Comparison of ENCODE assay signal across 37 cellular contexts in genomic region chr4:158333820-158334219, GRCh38.
"Had no signal": no experiment of that assay in that cellular context is flagged by ENCODE, and none has a peak within 500 bp of the region (broad histone marks: within the 10 kb centered on the region; RNA-seq: fewer than 3 reads in every experiment).

No MANE protein-coding gene starts in this region.

- H3K27me3 ChIP-seq: adrenal gland, body of pancreas, MG63, Peyer's patch had no signal

- DNase-seq: activated CD4-positive, alpha-beta T cell treated with anti-CD3 and anti-CD28 coated beads for 36 hours; activated CD4-positive, alpha-beta T cell treated with anti-CD3 and anti-CD28 coated beads, Interleukin-2, amount 10 ng/mL, durations not matched to agents 7 days and 5 days; activated CD4-positive, alpha-beta T cell treated with anti-CD3 and anti-CD28 coated beads, Interleukin-2, amount 50 U/mL, for 48 hours; activated CD8-positive, alpha-beta memory T cell treated with anti-CD3 and anti-CD28 coated beads, Interleukin-2, amount 50 U/mL, for 4 hours; activated gamma-delta T cell treated with Interleukin-2 at 50 U/mL for 16 hours; activated naive CD4-positive, alpha-beta T cell treated with anti-CD3 and anti-CD28 coated beads for 36 hours; activated T-cell treated with anti-CD3 and anti-CD28 coated beads for 4 hours; activated T-cell treated with anti-CD3 and anti-CD28 coated beads, Interleukin-2, amount 50 U/mL, for 4 hours; adrenal gland; body of pancreas; caudate nucleus; cerebellar nuclear complex; Karpas-422; MG63; NCI-H1048; NCI-H1105 treated with DMSO at 0.1 percent for 48 hours; NCI-H1436; NCI-H1694; NCI-H1930; NCI-H2081 treated with DMSO at 0.1 percent for 48 hours; NCI-H226; NCI-H446 treated with DMSO at 0.1 percent for 48 hours; NCI-H524; NCI-H69; NCI-H82; NK-92 treated with Interleukin-12 subunit alpha and Interleukin-12 subunit beta, amount 100 ng/mL, for 24 hours; PC-3; Peyer's patch; RPMI8226; SIG-M5; T-helper 1 cell; T1000 had no signal

- H3K9me3 Mint-ChIP-seq: activated CD4-positive, alpha-beta T cell treated with anti-CD3 and anti-CD28 coated beads, Interleukin-2, amount 10 ng/mL, durations not matched to agents 7 days and 5 days; activated naive CD4-positive, alpha-beta T cell treated with anti-CD3 and anti-CD28 coated beads for 36 hours; activated T-cell treated with anti-CD3 and anti-CD28 coated beads, Interleukin-2, amount 50 U/mL, for 4 hours; activated T-helper 1 cell treated with anti-CD3 and anti-CD28 coated beads, Interleukin-12 subunit alpha, Interleukin-12 subunit beta, Interleukin-2, Interleukin-4 antibody, amounts not matched to agents 30 ng/mL and 10 ng/mL and 1 ng/mL, durations not matched to agents 14 hours and 24 hours and 36 hours had no signal

- H3K36me3 ChIP-seq: adrenal gland, MG63, Peyer's patch had no signal

- H3K4me3 ChIP-seq: adrenal gland, body of pancreas, K562, MG63, Peyer's patch had no signal

- H3K27me3 Mint-ChIP-seq: activated CD4-positive, alpha-beta T cell treated with anti-CD3 and anti-CD28 coated beads for 36 hours; activated CD4-positive, alpha-beta T cell treated with anti-CD3 and anti-CD28 coated beads, Interleukin-2, amount 10 ng/mL, durations not matched to agents 7 days and 5 days had no signal

- H3K27ac Mint-ChIP-seq: activated CD4-positive, alpha-beta T cell treated with anti-CD3 and anti-CD28 coated beads for 36 hours; activated CD4-positive, alpha-beta T cell treated with anti-CD3 and anti-CD28 coated beads, Interleukin-2, amount 10 ng/mL, durations not matched to agents 7 days and 5 days; activated naive CD4-positive, alpha-beta T cell treated with anti-CD3 and anti-CD28 coated beads for 36 hours; activated naive CD4-positive, alpha-beta T cell treated with anti-CD3 and anti-CD28 coated beads, Interleukin-2, amount 50 U/mL, for 72 hours; activated T-helper 1 cell treated with anti-CD3 and anti-CD28 coated beads, Interleukin-12 subunit alpha, Interleukin-12 subunit beta, Interleukin-2, Interleukin-4 antibody, amounts not matched to agents 30 ng/mL and 10 ng/mL and 1 ng/mL, durations not matched to agents 14 hours and 24 hours and 36 hours had no signal

- H3K4me3 Mint-ChIP-seq: activated CD4-positive, alpha-beta T cell treated with anti-CD3 and anti-CD28 coated beads for 36 hours; activated CD4-positive, alpha-beta T cell treated with anti-CD3 and anti-CD28 coated beads, Interleukin-2, amount 10 ng/mL, durations not matched to agents 7 days and 5 days; activated naive CD4-positive, alpha-beta T cell treated with anti-CD3 and anti-CD28 coated beads for 36 hours; activated T-cell treated with anti-CD3 and anti-CD28 coated beads, Interleukin-2, amount 50 U/mL, for 4 hours; activated T-helper 1 cell treated with anti-CD3 and anti-CD28 coated beads, Interleukin-12 subunit alpha, Interleukin-12 subunit beta, Interleukin-2, Interleukin-4 antibody, amounts not matched to agents 30 ng/mL and 10 ng/mL and 1 ng/mL, durations not matched to agents 14 hours and 24 hours and 36 hours had no signal

- H3K27ac ChIP-seq: adrenal gland, body of pancreas, Peyer's patch had no signal

- H3K4me1 Mint-ChIP-seq: activated CD4-positive, alpha-beta T cell treated with anti-CD3 and anti-CD28 coated beads for 36 hours; activated CD4-positive, alpha-beta T cell treated with anti-CD3 and anti-CD28 coated beads, Interleukin-2, amount 10 ng/mL, durations not matched to agents 7 days and 5 days had no signal

- H3K36me3 Mint-ChIP-seq: activated naive CD4-positive, alpha-beta T cell treated with anti-CD3 and anti-CD28 coated beads, Interleukin-2, amount 50 U/mL, for 72 hours had no signal

- H3K9me3 ChIP-seq: adrenal gland, body of pancreas, Peyer's patch had no signal

- ATAC-seq: activated CD4-positive, alpha-beta T cell treated with anti-CD3 and anti-CD28 coated beads for 36 hours; activated CD4-positive, CD25-positive, alpha-beta regulatory T cell treated with anti-CD3 and anti-CD28 coated beads, Interleukin-2, amount 50 U/mL, for 24 hours; activated naive CD4-positive, alpha-beta T cell treated with anti-CD3 and anti-CD28 coated beads, Interleukin-2, amount 50 U/mL, for 72 hours; activated T-cell treated with anti-CD3 and anti-CD28 coated beads, Interleukin-2, amount 50 U/mL, for 4 hours; body of pancreas; K562; PC-3; SK-N-SH treated with all-trans-retinoic acid at 6 μM for 48 hours had no signal

- H3K4me1 ChIP-seq: adrenal gland, body of pancreas, Peyer's patch had no signal
